In the genomic region with DNA sequence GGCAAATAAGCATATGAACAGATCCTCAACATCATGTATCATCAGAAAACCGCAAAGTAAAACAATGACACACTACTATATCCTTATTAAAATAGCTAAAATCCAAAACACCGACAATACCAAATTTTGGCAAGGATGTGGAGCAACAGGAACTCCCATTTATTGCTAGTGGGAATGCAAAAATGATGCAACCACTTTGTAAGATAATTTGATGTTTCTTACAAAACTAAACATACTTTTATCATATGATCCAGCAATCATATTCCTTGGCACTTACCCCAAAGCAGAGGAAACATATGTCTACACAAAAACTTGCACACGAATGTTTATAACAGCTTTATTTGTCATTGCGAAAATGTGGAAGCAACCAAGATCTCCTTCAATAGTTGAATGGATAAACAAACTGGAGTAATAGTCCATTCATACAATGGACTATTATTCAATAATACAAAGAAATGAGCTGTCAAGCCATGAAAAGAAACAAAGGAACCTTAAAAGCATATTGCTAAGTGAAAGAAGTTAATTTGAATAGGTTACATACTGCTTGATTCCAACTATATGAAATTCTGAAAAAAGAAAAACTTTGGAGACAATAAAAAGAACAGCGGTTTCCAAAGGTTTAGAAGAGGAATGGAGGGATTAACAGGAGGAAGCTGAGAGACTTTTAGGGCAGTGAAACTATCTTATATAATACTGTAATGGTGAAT, we compare ENCODE assay signal across 18 cellular contexts.
A peak's percentile ranks its signal among the peaks of the same experiment; 100 is the strongest.
DNase-seq lines count a peak whose midpoint lies in the region; ATAC-seq, FAIRE-seq and TF ChIP-seq lines count a peak whose summit lies in the region.
"Had no signal": no experiment of that assay in that cellular context is flagged by ENCODE, and none has a peak within 500 bp of the region (broad histone marks: within the 10 kb centered on the region; RNA-seq: fewer than 3 reads in every experiment).

No MANE protein-coding gene starts in this region.

- TF ChIP-seq CTCF in IMR-90 (conservative IDR thresholded peaks at IDR 0.05; ENCODE audit: low read depth, low read length) = no peak
- TF ChIP-seq CTCF in K562 (IDR thresholded peaks at IDR 0.05 in 2 of 3, conservative IDR thresholded peaks at IDR 0.05 in 1 of 3; ENCODE audit: insufficient read depth in 2 of 3, low read depth in 1 of 3, low read length in 3 of 3) = no peak
- TF ChIP-seq CTCF in uterus (IDR thresholded peaks at IDR 0.05) = no peak

- H3K56ac ChIP-seq in IMR-90 (ENCODE audit: extremely low read depth, insufficient read depth, low read length) = no peak overlapping the region

- dilution Hi-C loops in IMR-90 (cut with HindIII; ENCODE audit: low sequenced_read_pairs, unreplicated experiment) = no loop called here

- no peak overlapping the region for H4K91ac ChIP-seq in IMR-90 (ENCODE audit: insufficient read depth, low read depth, low read length)

- BruUV-seq in IMR-90 (replicated peaks; lab: Mats Ljungman, UMichigan) (no TSS peak), K562 (replicated peaks; lab: Mats Ljungman, UMichigan) (no TSS peak)

- H4K8ac ChIP-seq in IMR-90 (ENCODE audit: low read depth in 2 of 2, low read length in 2 of 2) = no peak overlapping the region

- H2AFZ ChIP-seq in IMR-90 (replicated peaks; ENCODE audit: low read length, poor library complexity) (no peak overlapping the region), K562 (ENCODE audit: low read depth, low read length) (no peak overlapping the region)

- H2BK15ac ChIP-seq in IMR-90 (ENCODE audit: low read depth, low read length) = no peak overlapping the region

- H2BK20ac ChIP-seq in IMR-90 (ENCODE audit: low read depth, low read length) = no peak overlapping the region

- ATAC-seq in IMR-90 (ENCODE audit: low read depth) (no peak), K562 (no peak)

- H3K9ac ChIP-seq in IMR-90 (ENCODE audit: low read depth, low read length) = no peak overlapping the region
- no peak overlapping the region for H3K9ac ChIP-seq in K562 (ENCODE audit: insufficient read depth in 1 of 2, low read depth in 2 of 2, low read length in 2 of 2)
- H3K9ac ChIP-seq: SK-N-SH had no signal

- H2BK5ac ChIP-seq in IMR-90 (ENCODE audit: low read depth, low read length, poor library complexity, severe bottlenecking) = no peak overlapping the region

- no peak overlapping the region for H3K4ac ChIP-seq in IMR-90 (ENCODE audit: low read depth, low read length)

- H2AK5ac ChIP-seq in IMR-90 (ENCODE audit: low read depth, low read length) = no peak overlapping the region

- H3K79me2 ChIP-seq in K562 (ENCODE audit: control insufficient read depth, insufficient read depth, low read length) = no peaks in the 10 kb centered on the region

- H3K27ac ChIP-seq in IMR-90 (ENCODE audit: insufficient read depth, low read length) = no peak overlapping the region
- no peak overlapping the region for H3K27ac ChIP-seq in K562 (ENCODE audit: extremely low read depth, low read depth, low read length)
- H3K27ac ChIP-seq in uterus = no peak overlapping the region
- H3K27ac ChIP-seq: C4-2B had no signal

- H3K36me3 ChIP-seq in IMR-90 (ENCODE audit: control insufficient read depth, insufficient read depth, low read length) (0 out of 2 replicates have a peak, but pooled peaks cover 2% of the 10 kb centered on the region), K562 (ENCODE audit: control insufficient read depth, insufficient read depth, low read length) (peaks cover 7% of the 10 kb centered on the region; the same call in 1 of the 3 replicates), uterus (no peaks in the 10 kb centered on the region)

- CTCF ChIA-PET in IMR-90 (lab: Yijun Ruan, JAX) (no interaction called here), K562 (lab: Yijun Ruan, JAX; ENCODE audit: low intra/inter-chr PET ratio) (no interaction called here)

- no peak overlapping the region for H4K5ac ChIP-seq in IMR-90 (ENCODE audit: low read depth, low read length)

- no peak overlapping the region for H2AK9ac ChIP-seq in IMR-90 (replicated peaks; ENCODE audit: low read depth, low read length, poor library complexity)

- H3K4me1 ChIP-seq in IMR-90 (ENCODE audit: control insufficient read depth, insufficient read depth, low read length) (no peaks in the 10 kb centered on the region), K562 (replicated peaks in 1 of 2; ENCODE audit: control insufficient read depth in 2 of 2, insufficient read depth in 2 of 2, low read length in 2 of 2) (no peaks in the 10 kb centered on the region), uterus (no peaks in the 10 kb centered on the region)

- 0 out of 2 replicates have a peak, but pooled peaks cover 3% of the 10 kb centered on the region for H3K9me1 ChIP-seq in IMR-90 (ENCODE audit: insufficient read depth, low read length)
- H3K9me1 ChIP-seq in K562 (ENCODE audit: control insufficient read depth, insufficient read depth, low read length) = no peaks in the 10 kb centered on the region

- no CpG with 5 or more reads among the region's 5 CpGs for WGBS in IMR-90 (ENCODE audit: extremely low coverage in 2 of 2, insufficient read length in 1 of 2), 2 experiments
- 69% methylated on average over 5 of the region's 5 CpGs for WGBS in K562 (ENCODE audit: insufficient coverage, low coverage, missing lambda C conversion rate)

- TF ChIP-seq RAD21 in IMR-90 (IDR thresholded peaks at IDR 0.05; ENCODE audit: low read length) = no peak
- TF ChIP-seq RAD21 in K562 (CRISPR knock-in tag; conservative IDR thresholded peaks at IDR 0.05 in 1 of 2, IDR thresholded peaks at IDR 0.05 in 1 of 2) = no peak

- H3K9me3 ChIP-seq in IMR-90 (ENCODE audit: control insufficient read depth, insufficient read depth, low read length) = peaks cover 3% of the 10 kb centered on the region; the same call in 1 of the 2 replicates
- H3K9me3 ChIP-seq in K562 (replicated peaks; ENCODE audit: control insufficient read depth, insufficient read depth, low read depth, low read length) = no peaks in the 10 kb centered on the region; the same call in 1 of the 2 replicates
- peaks cover 0 to 4% of the 10 kb centered on the region in 2 donors for H3K9me3 ChIP-seq in uterus
- H3K9me3 ChIP-seq: SK-N-SH had no signal

- FAIRE-seq in K562 (lab: Jason Lieb, UNC) (no peak), urothelium cell line (lab: Jason Lieb, UNC) (peak; percentile 74)
- FAIRE-seq: H54 had no signal

- no peak for TF ChIP-seq EP300 in K562 (IDR thresholded peaks at IDR 0.05; ENCODE audit: low read length)

- no peaks in the 10 kb centered on the region for H3K27me3 ChIP-seq in IMR-90 (ENCODE audit: control insufficient read depth, insufficient read depth, low read length)
- H3K27me3 ChIP-seq in K562 (ENCODE audit: control insufficient read depth in 2 of 2, insufficient read depth in 2 of 2, low read length in 2 of 2) = no peaks in the 10 kb centered on the region
- H3K27me3 ChIP-seq in uterus = no peaks in the 10 kb centered on the region

- no peak overlapping the region for H3K18ac ChIP-seq in IMR-90 (ENCODE audit: low read depth, low read length)

- H2BK120ac ChIP-seq in IMR-90 (ENCODE audit: low read depth, low read length) = no peak overlapping the region

- H3K4me2 ChIP-seq in IMR-90 (ENCODE audit: low read depth, low read length) = no peak overlapping the region
- H3K4me2 ChIP-seq in K562 (ENCODE audit: insufficient read depth, low read length) = no peak overlapping the region
- H3K4me2 ChIP-seq: SK-N-SH had no signal

- DNase-seq in IMR-90 (peak; percentile 24), K562 (ENCODE audit: extremely low read depth in 1 of 4, low spot score in 3 of 4) (no peak), fibroblast of the conjunctiva (ENCODE audit: low read depth) (peak; percentile 17), urothelium cell line (ENCODE audit: low spot score) (no peak), kidney tubule cell (ENCODE audit: low spot score) (no peak), uterus (no peak), NCI-H146 (lab: John Stamatoyannopoulos, UW) (no peak)
- DNase-seq: ACHN, AML-193, DMS79 treated with DMSO at 0.1 percent for 48 hours, HFFc6, NCI-H1105 treated with DMSO at 0.1 percent for 48 hours, NCI-H1694 treated with DMSO at 0.1 percent for 48 hours, NCI-H748 treated with DMSO at 0.1 percent for 48 hours, SHP77, SK-N-SH had no signal

- POLR2A ChIA-PET in IMR-90 (lab: Charles Lee; ENCODE audit: unreplicated experiment) = no interaction called here
- POLR2A ChIA-PET in K562 (lab: Yijun Ruan, JAX) = no interaction called here

- no peak overlapping the region for H3K14ac ChIP-seq in IMR-90 (replicated peaks; ENCODE audit: low read depth, low read length)

- no peaks in the 10 kb centered on the region for H3K79me1 ChIP-seq in IMR-90 (ENCODE audit: low read depth in 1 of 2, low read length in 2 of 2)

- TF ChIP-seq POLR2A in IMR-90 (IDR thresholded peaks at IDR 0.05; ENCODE audit: low read depth, low read length) = no peak
- no peak for TF ChIP-seq POLR2A in K562 (conservative IDR thresholded peaks at IDR 0.05)
- no peak for TF ChIP-seq POLR2A in uterus (IDR thresholded peaks at IDR 0.05)

- in situ Hi-C loops in IMR-90 (cut with MboI; ENCODE audit: low sequenced_read_pairs) (no loop called here), K562 (cut with MboI) (no loop called here)

- H3K23ac ChIP-seq in IMR-90 (ENCODE audit: low read depth, low read length) = no peak overlapping the region

- intact Hi-C loops in IMR-90 (cut with micrococcal nuclease) (no loop called here), K562 (cut with micrococcal nuclease) (no loop called here), uterus (cut with DNase I; ENCODE audit: low total_unique reads) (no loop called here)

- no peaks in the 10 kb centered on the region for H4K20me1 ChIP-seq in IMR-90 (ENCODE audit: insufficient read depth, low read length)
- no peaks in the 10 kb centered on the region for H4K20me1 ChIP-seq in K562 (replicated peaks; ENCODE audit: control insufficient read depth, insufficient read depth, low read length)

- H3K4me3 ChIP-seq in IMR-90 (ENCODE audit: insufficient read depth, low read depth, low read length) (no peak overlapping the region), K562 (no peak overlapping the region), uterus (no peak overlapping the region)

TF ChIP-seq in IMR-90, 13 proteins besides CTCF, POLR2A, EP300 and RAD21:
- TF ChIP-seq FOS (IDR thresholded peaks at IDR 0.05; ENCODE audit: low read depth, low read length) = no peak
- peak; percentile 22; the same call in 1 of the 2 replicates for TF ChIP-seq CEBPB (IDR thresholded peaks at IDR 0.05; ENCODE audit: low read depth, low read length)
TF ChIP-seq in IMR-90: peak in this region for 1.

TF ChIP-seq in K562, 482 proteins besides CTCF, POLR2A, EP300 and RAD21 (continues in another document):
- no peak for TF ChIP-seq HMGN3 (IDR thresholded peaks at IDR 0.05; ENCODE audit: borderline replicate concordance, extremely low read depth, insufficient read length, low read depth, low read length)
- no peak for TF ChIP-seq ZNF57 (CRISPR knock-in tag; IDR thresholded peaks at IDR 0.05)
- TF ChIP-seq CEBPG (CRISPR knock-in tag; IDR thresholded peaks at IDR 0.05) = no peak
- peak in 1 of 2 experiments; percentile 73; a peak in 2 of 4 replicates for TF ChIP-seq CEBPG (tag; conservative IDR thresholded peaks at IDR 0.05 in 1 of 2, IDR thresholded peaks at IDR 0.05 in 1 of 2)
- no peak for TF ChIP-seq GTF2F1 (IDR thresholded peaks at IDR 0.05; ENCODE audit: low read depth, low read length)

Comparison
In these comparisons a context has a peak if more than half of its experiments do, and no peak if none do; other contexts are left out.
1. DNase-seq: peak in IMR-90 (single experiment) and fibroblast of the conjunctiva (single experiment); none in K562 (0 of 4), urothelium cell line (single experiment), kidney tubule cell (single experiment), uterus (0 of 2) and NCI-H146 (single experiment).